9 cellular contexts compared by ENCODE assay signal in genomic region chr2:233252227-233252626, GRCh38.
DNase-seq lines count a peak whose midpoint lies in the region; ATAC-seq, FAIRE-seq and TF ChIP-seq lines count a peak whose summit lies in the region.
"Had no signal": no experiment of that assay in that cellular context is flagged by ENCODE, and none has a peak within 500 bp of the region (broad histone marks: within the 10 kb centered on the region; RNA-seq: fewer than 3 reads in every experiment).

No MANE protein-coding gene starts in this region.

- FAIRE-seq in D721Med (lab: Jason Lieb, UNC), result no peak

- DNase-seq in RWPE2 (ENCODE audit: low spot score) (no peak), fibroblast of pulmonary artery (ENCODE audit: low read depth) (no peak), retina (peak; percentile 46), globus pallidus (ENCODE audit: low spot score) (no peak), NCI-H128 (lab: John Stamatoyannopoulos, UW; ENCODE audit: unreplicated experiment) (no peak), D721Med (ENCODE audit: insufficient read length, low spot score) (no peak)
- no peak for DNase-seq in stimulated activated CD4-positive, alpha-beta T cell treated with anti-CD3 and anti-CD28 coated beads, Interleukin-2, amount 100 ng/mL, for 48 hours
- DNase-seq: activated CD4-positive, alpha-beta T cell treated with anti-CD3 and anti-CD28 coated beads for 1 hour had no signal

- TF ChIP-seq CTCF in GM12875 (IDR thresholded peaks at IDR 0.05; ENCODE audit: borderline replicate concordance, insufficient read depth, low read depth, low read length) (no peak), RWPE2 (IDR thresholded peaks at IDR 0.05; ENCODE audit: poor library complexity, severe bottlenecking) (no peak), fibroblast of pulmonary artery (IDR thresholded peaks at IDR 0.05; ENCODE audit: low read length, missing control alignments) (no peak), D721Med (IDR thresholded peaks at IDR 0.05; ENCODE audit: insufficient read depth, missing control alignments) (no peak)

- H3K4me3 ChIP-seq in GM12875 (ENCODE audit: low read depth, low read length) (peak overlapping the region; percentile 83), RWPE2 (ENCODE audit: severe bottlenecking) (peak overlapping the region; percentile 68), fibroblast of pulmonary artery (replicated peaks; ENCODE audit: low read depth, low read length) (peak overlapping the region; percentile 86)

- ATAC-seq in RWPE2 (ENCODE audit: low read depth), result no peak

- H3K4me1 ChIP-seq in RWPE2 (ENCODE audit: insufficient read depth, poor library complexity, severe bottlenecking), result peaks cover 27% of the 10 kb centered on the region

- H3K36me3 ChIP-seq in RWPE2 (ENCODE audit: low read depth), result peaks cover 43% of the 10 kb centered on the region

- no peaks in the 10 kb centered on the region for H3K9me3 ChIP-seq in RWPE2 (ENCODE audit: severe bottlenecking)

- no peaks in the 10 kb centered on the region for H3K27me3 ChIP-seq in RWPE2 (ENCODE audit: insufficient read depth, poor library complexity, severe bottlenecking)

- H3K27ac ChIP-seq in RWPE2 (ENCODE audit: poor library complexity, severe bottlenecking), result peak overlapping the region; percentile 38
